ENCODE assay signal across 8 cellular contexts in the genomic region with DNA sequence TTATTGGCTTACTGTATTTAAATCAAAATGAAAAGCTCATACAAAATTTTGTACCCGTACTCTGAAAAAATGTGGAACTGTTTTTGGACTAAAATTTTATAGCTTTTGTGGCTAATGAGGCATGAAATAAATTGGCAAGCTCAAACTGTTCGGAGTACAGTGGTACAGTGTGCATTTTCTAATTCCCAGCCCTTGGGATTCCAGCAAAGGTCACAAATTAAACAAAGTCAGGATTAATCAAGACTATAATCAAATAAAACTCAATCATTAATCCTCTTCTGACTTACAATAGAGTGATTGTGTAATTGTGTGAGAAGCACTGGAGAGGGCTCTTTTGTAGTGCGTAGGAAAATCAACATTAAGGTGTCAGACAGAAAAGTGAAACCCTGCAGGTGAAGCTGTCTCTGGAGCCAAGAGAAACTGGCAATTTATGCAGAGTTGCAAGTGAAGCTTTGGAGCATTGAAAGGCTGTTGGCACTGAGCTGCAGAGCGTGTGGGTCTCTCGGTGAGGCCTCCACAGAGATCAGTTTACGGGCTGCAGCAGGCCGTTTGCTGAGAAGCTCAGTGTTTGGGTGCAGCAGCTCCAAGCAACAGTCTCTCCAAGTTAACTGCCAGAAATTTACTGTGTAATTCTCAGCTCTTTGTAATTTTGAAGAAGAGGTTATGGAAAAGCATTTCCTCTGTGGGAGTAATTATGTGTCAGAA.
DNase-seq lines count a peak whose midpoint lies in the region; ATAC-seq and TF ChIP-seq lines count a peak whose summit lies in the region.

No MANE protein-coding gene starts in this region.

- TF ChIP-seq CTCF in dorsolateral prefrontal cortex (IDR thresholded peaks at IDR 0.05 in 54 of 56, conservative IDR thresholded peaks at IDR 0.05 in 2 of 56; ENCODE audit: low read depth in 1 of 56, partially characterized antibody in 56 of 56) (no peak), GM10266 (IDR thresholded peaks at IDR 0.05; ENCODE audit: control insufficient read depth, insufficient read depth, low read depth, missing control alignments) (no peak)

- H3K9ac ChIP-seq in muscle layer of colon (ENCODE audit: low read length), result no peak overlapping the region

- no peaks in the 10 kb centered on the region for H3K36me3 ChIP-seq in muscle layer of colon (ENCODE audit: insufficient read depth, low read length)

- intact Hi-C loops in dorsolateral prefrontal cortex (cut with DNase I), result no loop called here

- H3K4me1 ChIP-seq in muscle layer of colon (ENCODE audit: insufficient read depth, low read length), result peaks cover 15% of the 10 kb centered on the region

- H3K27ac ChIP-seq in dorsolateral prefrontal cortex, result peak overlapping the region in 32 of 59 donors; percentile 2 to 76 (median 32)
- H3K27ac ChIP-seq in muscle layer of colon (ENCODE audit: low read depth, low read length), result peak overlapping the region; percentile 67

- no peaks in the 10 kb centered on the region for H3K9me3 ChIP-seq in muscle layer of colon (ENCODE audit: low read length)

- H3K4me3 ChIP-seq in dorsolateral prefrontal cortex, result peak overlapping the region in 21 of 59 donors; percentile 4 to 57 (median 26)
- peak overlapping the region in 1 of 2 donors; percentile 15 for H3K4me3 ChIP-seq in muscle layer of colon (ENCODE audit: low read depth in 1 of 2, low read length in 2 of 2)

- no peak for ATAC-seq in HG03354 (IDR thresholded peaks at IDR 0.05; ENCODE audit: poor library complexity, severe bottlenecking, unreplicated experiment)
- no peak for ATAC-seq in GM21360 (IDR thresholded peaks at IDR 0.05; ENCODE audit: unreplicated experiment)

- DNase-seq in DMS79 treated with DMSO at 0.1 percent for 48 hours (lab: John Stamatoyannopoulos, UW), result peak; percentile 92
- DNase-seq in NCI-H2196 (lab: John Stamatoyannopoulos, UW; ENCODE audit: unreplicated experiment), result peak; percentile 76
- DNase-seq in dorsolateral prefrontal cortex, result peak in 4 of 10 donors; percentile 35 to 50 (median 44)
- DNase-seq in activated effector memory CD4-positive, alpha-beta T cell treated with Interleukin-2 at 50 U/mL for 16 hours, result no peak
- no peak for DNase-seq in GM10266 (ENCODE audit: extremely low spot score)

- no peaks in the 10 kb centered on the region for H3K27me3 ChIP-seq in dorsolateral prefrontal cortex
- no peaks in the 10 kb centered on the region for H3K27me3 ChIP-seq in muscle layer of colon (ENCODE audit: control insufficient read depth in 1 of 2, insufficient read depth in 2 of 2, low read length in 2 of 2)

Comparison
In these comparisons a context has a peak if more than half of its experiments do, and no peak if none do; other contexts are left out.
1. DNase-seq: peak in DMS79 treated with DMSO at 0.1 percent for 48 hours (single experiment) and NCI-H2196 (single experiment); none in activated effector memory CD4-positive, alpha-beta T cell treated with Interleukin-2 at 50 U/mL for 16 hours (single experiment) and GM10266 (single experiment).